ENCODE assay signal across 1 cellular context in genomic region chr5:138492552-138493045, GRCh38.
A peak's percentile ranks its signal among the peaks of the same experiment; 100 is the strongest.
TF ChIP-seq lines count a peak whose summit lies in the region.

No MANE protein-coding gene starts in this region.

TF ChIP-seq in K562, 482 proteins besides CTCF, POLR2A, EP300 and RAD21 (continues in another document):
- TF ChIP-seq POLR2B (IDR thresholded peaks at IDR 0.05; ENCODE audit: low read depth, partially characterized antibody) (no peak), TRIM24 (IDR thresholded peaks at IDR 0.05) (no peak), FOXJ3 (CRISPR knock-in tag; IDR thresholded peaks at IDR 0.05) (no peak), ATF4 (CRISPR knock-in tag; IDR thresholded peaks at IDR 0.05) (no peak), ARID1B (IDR thresholded peaks at IDR 0.05) (no peak), CHD2 (IDR thresholded peaks at IDR 0.05; ENCODE audit: low read depth, low read length) (no peak), ZFP91 (CRISPR knock-in tag; IDR thresholded peaks at IDR 0.05) (no peak), SAFB2 (IDR thresholded peaks at IDR 0.05; ENCODE audit: borderline replicate concordance, low read depth, low read length, severe bottlenecking) (no peak), RBM17 (IDR thresholded peaks at IDR 0.05; ENCODE audit: borderline replicate concordance, low read depth, low read length) (no peak), CREB1 (IDR thresholded peaks at IDR 0.05) (no peak), CREB1 (CRISPR knock-in tag; IDR thresholded peaks at IDR 0.05) (0 out of 2 replicates have a peak, but pooled peaks have one; percentile 19), ZNF197 (CRISPR knock-in tag; IDR thresholded peaks at IDR 0.05; ENCODE audit: low read depth) (no peak), SOX6 (IDR thresholded peaks at IDR 0.05) (no peak), ATF2 (CRISPR knock-in tag; IDR thresholded peaks at IDR 0.05) (no peak), RBFOX2 (IDR thresholded peaks at IDR 0.05; ENCODE audit: low read depth, low read length) (peak; percentile 4; the same call in 1 of the 2 replicates), TGIF2 (CRISPR knock-in tag; IDR thresholded peaks at IDR 0.05) (no peak), LCOR (CRISPR knock-in tag; IDR thresholded peaks at IDR 0.05) (0 out of 2 replicates have a peak, but pooled peaks have one; percentile 42), PYGO2 (tag; IDR thresholded peaks at IDR 0.05) (no peak), ZNF609 (CRISPR knock-in tag; IDR thresholded peaks at IDR 0.05; ENCODE audit: borderline replicate concordance) (no peak), AFF4 (CRISPR knock-in tag; IDR thresholded peaks at IDR 0.05) (peak; percentile 81; the same call in 1 of the 2 replicates), BDP1 (IDR thresholded peaks at IDR 0.05; ENCODE audit: insufficient read depth, insufficient read length) (no peak), ZKSCAN3 (CRISPR knock-in tag; IDR thresholded peaks at IDR 0.05) (no peak), EP400 (IDR thresholded peaks at IDR 0.05) (no peak), HDGF (IDR thresholded peaks at IDR 0.05) (no peak), ZNF347 (CRISPR knock-in tag; IDR thresholded peaks at IDR 0.05; ENCODE audit: low read depth) (no peak), KLF1 (tag; IDR thresholded peaks at IDR 0.05) (no peak), GABPB1 (CRISPR knock-in tag; IDR thresholded peaks at IDR 0.05) (peak; percentile 4; the same call in 1 of the 2 replicates), CHD4 (IDR thresholded peaks at IDR 0.05; ENCODE audit: insufficient read depth, insufficient replicate concordance, low read depth, low read length, poor library complexity, severe bottlenecking) (no peak), BCL6 (CRISPR knock-in tag; IDR thresholded peaks at IDR 0.05) (no peak), ZNF76 (CRISPR knock-in tag; IDR thresholded peaks at IDR 0.05; ENCODE audit: borderline replicate concordance) (no peak), ZNF407 (IDR thresholded peaks at IDR 0.05; ENCODE audit: low read depth) (no peak), CREB3L1 (IDR thresholded peaks at IDR 0.05; ENCODE audit: borderline replicate concordance, low read depth) (no peak), NFYB (IDR thresholded peaks at IDR 0.05; ENCODE audit: extremely low read depth, insufficient read length) (no peak), SP1 (CRISPR knock-in tag; IDR thresholded peaks at IDR 0.05) (no peak), RBM25 (IDR thresholded peaks at IDR 0.05; ENCODE audit: low read depth, low read length, severe bottlenecking) (no peak), HEY1 (CRISPR knock-in tag; IDR thresholded peaks at IDR 0.05; ENCODE audit: borderline replicate concordance) (no peak), FOXA3 (CRISPR knock-in tag; conservative IDR thresholded peaks at IDR 0.05 in 1 of 2, IDR thresholded peaks at IDR 0.05 in 1 of 2) (no peak), HES1 (IDR thresholded peaks at IDR 0.05; ENCODE audit: low read depth) (no peak), KAT8 (IDR thresholded peaks at IDR 0.05; ENCODE audit: low read depth) (no peak)
